ENCODE assay signal across 9 cellular contexts in the genomic region with DNA sequence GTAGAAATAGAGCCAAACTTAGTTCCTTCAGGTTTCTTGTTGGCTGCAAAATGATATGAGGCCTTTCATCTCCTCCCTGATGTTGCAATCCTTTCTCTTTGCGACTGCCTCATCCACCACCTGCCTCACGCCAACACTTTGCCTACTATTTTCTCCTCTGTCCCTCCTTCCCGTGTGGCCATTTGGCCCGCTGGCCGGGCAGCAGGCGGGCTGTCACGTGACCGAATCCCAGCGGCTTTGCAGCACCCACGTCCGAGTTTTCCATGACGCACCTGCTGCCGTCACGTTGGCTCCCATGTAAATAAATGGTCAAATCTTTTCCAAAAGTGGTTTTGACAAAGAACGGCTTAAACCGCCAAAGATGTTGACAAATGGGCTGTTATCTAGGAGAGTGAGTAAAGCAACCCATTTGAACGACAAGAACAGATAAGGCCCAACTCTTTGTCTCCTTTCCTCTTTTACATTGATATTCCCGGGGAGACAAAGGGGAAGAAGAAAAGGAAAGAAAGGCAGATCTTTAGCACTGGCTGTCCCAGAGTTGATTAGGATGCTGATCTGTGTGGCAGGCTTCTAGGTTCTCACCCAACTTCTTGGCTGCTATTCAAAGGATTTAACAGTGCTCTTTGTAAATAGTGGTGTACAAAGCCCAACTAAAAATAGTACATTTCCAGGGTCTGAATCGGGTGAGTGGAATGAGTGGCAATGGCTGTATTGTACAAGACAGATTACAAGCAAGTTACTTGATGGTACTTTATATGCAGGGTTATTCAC.
A peak's percentile ranks its signal among the peaks of the same experiment; 100 is the strongest.
DNase-seq lines count a peak whose midpoint lies in the region; ATAC-seq, FAIRE-seq and TF ChIP-seq lines count a peak whose summit lies in the region.
"Had no signal": no experiment of that assay in that cellular context is flagged by ENCODE, and none has a peak within 500 bp of the region (broad histone marks: within the 10 kb centered on the region; RNA-seq: fewer than 3 reads in every experiment).

No MANE protein-coding gene starts in this region.

- TF ChIP-seq POLR2A in HepG2 (IDR thresholded peaks at IDR 0.05; ENCODE audit: insufficient read depth in 1 of 2, low read depth in 2 of 2, low read length in 2 of 2), result no peak

- H3K4me1 ChIP-seq in astrocyte (ENCODE audit: insufficient read depth, low read length) (peaks cover 7% of the 10 kb centered on the region), HepG2 (ENCODE audit: insufficient read depth, low read length) (peaks cover 12% of the 10 kb centered on the region)

- H3K4me2 ChIP-seq in astrocyte (ENCODE audit: low read length), result peak overlapping the region; percentile 59
- H3K4me2 ChIP-seq in HepG2 (ENCODE audit: low read depth, low read length), result peak overlapping the region; percentile 66

- H3K36me3 ChIP-seq in astrocyte (ENCODE audit: insufficient read depth, low read length), result no peaks in the 10 kb centered on the region
- no peaks in the 10 kb centered on the region for H3K36me3 ChIP-seq in HepG2 (replicated peaks in 1 of 2; ENCODE audit: control insufficient read depth in 1 of 2, insufficient read depth in 2 of 2, low read length in 2 of 2)

- CTCF ChIA-PET in HepG2 (lab: Yijun Ruan, JAX; ENCODE audit: low intra/inter-chr PET ratio, low total read pairs), result no interaction called here

- in situ Hi-C loops in HepG2 (cut with HindIII; ENCODE audit: extremely low pct_ligation_motif_present, low pct_unique_long_range_greater_than_20kb), result no loop called here

- peak overlapping the region; percentile 64 for H2AFZ ChIP-seq in astrocyte (ENCODE audit: low read depth, low read length)
- H2AFZ ChIP-seq in HepG2 (ENCODE audit: low read length), result peak overlapping the region; percentile 31

- H3K27me3 ChIP-seq in astrocyte (ENCODE audit: insufficient read depth, low read length) (no peaks in the 10 kb centered on the region), HepG2 (ENCODE audit: control insufficient read depth in 1 of 2, insufficient read depth in 2 of 2, low read length in 2 of 2) (peaks cover 0 to 2% of the 10 kb centered on the region in 2 experiments; a peak in 1 of 5 replicates)

- no TSS peak for BruUV-seq in HepG2 (replicated peaks; lab: Mats Ljungman, UMichigan)

- H3K27ac Mint-ChIP-seq in astrocyte (ENCODE audit: unreplicated experiment), result no peak overlapping the region
- peak overlapping the region; percentile 83 for H3K27ac Mint-ChIP-seq in type B pancreatic cell
- H3K27ac Mint-ChIP-seq: natural killer cell had no signal

- no peaks in the 10 kb centered on the region for H4K20me1 ChIP-seq in astrocyte (ENCODE audit: insufficient read depth, low read length)
- H4K20me1 ChIP-seq in HepG2 (ENCODE audit: insufficient read depth, low read length), result no peaks in the 10 kb centered on the region

- H3K79me2 ChIP-seq in astrocyte (ENCODE audit: insufficient read depth, low read length) (no peaks in the 10 kb centered on the region), HepG2 (ENCODE audit: insufficient read depth, low read length) (no peaks in the 10 kb centered on the region)

- intact Hi-C loops in HepG2 (cut with micrococcal nuclease; ENCODE audit: unreplicated experiment), result loop anchor here (5.0 kb wide), 1 partner anchor 63 kb away; no protein-coding TSS in a partner anchor

- H3K4me1 Mint-ChIP-seq in astrocyte (ENCODE audit: low read depth, unreplicated experiment) (peaks cover 24% of the 10 kb centered on the region), type B pancreatic cell (ENCODE audit: unreplicated experiment) (peaks cover 18% of the 10 kb centered on the region)

- H3K9me3 ChIP-seq in astrocyte (ENCODE audit: insufficient read depth, low read depth, low read length) (no peaks in the 10 kb centered on the region), HepG2 (ENCODE audit: low read length) (no peaks in the 10 kb centered on the region)

- no peak for TF ChIP-seq CTCF in astrocyte (IDR thresholded peaks at IDR 0.05; ENCODE audit: insufficient read depth, low read depth, low read length)
- no peak for TF ChIP-seq CTCF in HepG2 (CRISPR knock-in tag; IDR thresholded peaks at IDR 0.05)
- no peak for TF ChIP-seq CTCF in type B pancreatic cell (conservative IDR thresholded peaks at IDR 0.05)

- H3K36me3 Mint-ChIP-seq in astrocyte (ENCODE audit: low read depth, unreplicated experiment) (no peaks in the 10 kb centered on the region), type B pancreatic cell (no peaks in the 10 kb centered on the region)

- H3K27ac ChIP-seq in astrocyte (ENCODE audit: low read depth, low read length), result peak overlapping the region; percentile 39
- no peak overlapping the region for H3K27ac ChIP-seq in HepG2 (ENCODE audit: extremely low read length, insufficient read depth, low read length)

- FAIRE-seq in astrocyte (lab: Jason Lieb, UNC) (no peak), HepG2 (lab: Jason Lieb, UNC) (no peak)

- H3K27me3 Mint-ChIP-seq in astrocyte (ENCODE audit: low read depth, unreplicated experiment) (no peaks in the 10 kb centered on the region), type B pancreatic cell (no peaks in the 10 kb centered on the region)

- H3K4me3 ChIP-seq in astrocyte (ENCODE audit: insufficient read depth, low read depth, low read length), result no peak overlapping the region
- peak overlapping the region in 2 of 3 experiments; percentile 13 to 19; a peak in 3 of 6 replicates for H3K4me3 ChIP-seq in HepG2 (replicated peaks in 1 of 3; ENCODE audit: insufficient read depth in 1 of 3, low read depth in 2 of 3, low read length in 3 of 3)

- H3K9ac ChIP-seq in astrocyte (ENCODE audit: low read length), result peak overlapping the region; percentile 51
- H3K9ac ChIP-seq in HepG2 (ENCODE audit: insufficient read depth, low read depth, low read length), result no peak overlapping the region

- H3K9me3 Mint-ChIP-seq in astrocyte (ENCODE audit: unreplicated experiment) (peaks cover 5% of the 10 kb centered on the region), type B pancreatic cell (peaks cover 10% of the 10 kb centered on the region)
- H3K9me3 Mint-ChIP-seq: natural killer cell had no signal

- peak; percentile 72 to 80 for DNase-seq in NCI-H2081 (lab: John Stamatoyannopoulos, UW)
- DNase-seq in NCI-H2081 treated with DMSO at 0.1 percent for 48 hours (lab: John Stamatoyannopoulos, UW), result no peak
- peak; percentile 96 for DNase-seq in astrocyte (ENCODE audit: low read depth)
- peak; percentile 15 for DNase-seq in HepG2 (ENCODE audit: low spot score)
- DNase-seq in type B pancreatic cell (ENCODE audit: extremely low spot score, unreplicated experiment), result no peak
- DNase-seq in T1000 (lab: John Stamatoyannopoulos, UW), result no peak
- no peak for DNase-seq in stimulated activated CD8-positive, alpha-beta memory T cell treated with anti-CD3 and anti-CD28 coated beads, Interleukin-4, amount 100 ng/mL, for 48 hours
- DNase-seq in stimulated activated CD4-positive, alpha-beta T cell treated with anti-CD3 and anti-CD28 coated beads, Interleukin-2, amount 100 ng/mL, for 24 hours, result no peak
- DNase-seq: natural killer cell had no signal

- WGBS in HepG2 (ENCODE audit: low lambda C conversion rate), result under 1% methylated on average over 19 of the region's 19 CpGs

- TF ChIP-seq EP300 in HepG2 (IDR thresholded peaks at IDR 0.05; ENCODE audit: low read depth in 2 of 2, low read length in 2 of 2) (no peak), HepG2 (CRISPR knock-in tag; IDR thresholded peaks at IDR 0.05; ENCODE audit: borderline replicate concordance) (no peak)

- H3K4me3 Mint-ChIP-seq in astrocyte (ENCODE audit: unreplicated experiment) (no peak overlapping the region), type B pancreatic cell (peak overlapping the region; percentile 74)
- H3K4me3 Mint-ChIP-seq: natural killer cell had no signal

- POLR2A ChIA-PET in HepG2 (lab: Yijun Ruan, JAX), result no interaction called here

- peak; percentile 49; the same call in 2 of the 3 replicates for ATAC-seq in HepG2
- ATAC-seq: natural killer cell had no signal

- TF ChIP-seq RAD21 in HepG2 (CRISPR knock-in tag; IDR thresholded peaks at IDR 0.05), result no peak

TF ChIP-seq in HepG2, 621 proteins besides CTCF, POLR2A, EP300 and RAD21 (continues in another document):
- TF ChIP-seq ZNF251 (CRISPR knock-in tag; IDR thresholded peaks at IDR 0.05) (no peak), RNF2 (conservative IDR thresholded peaks at IDR 0.05; ENCODE audit: low read depth) (no peak), ZNF546 (CRISPR knock-in tag; conservative IDR thresholded peaks at IDR 0.05) (no peak), NR2F6 (IDR thresholded peaks at IDR 0.05) (no peak), NR2F6 (CRISPR knock-in tag; IDR thresholded peaks at IDR 0.05) (no peak), HHEX (CRISPR knock-in tag; IDR thresholded peaks at IDR 0.05) (no peak), ZNF790 (CRISPR knock-in tag; IDR thresholded peaks at IDR 0.05; ENCODE audit: borderline replicate concordance) (no peak), ZSCAN12 (CRISPR knock-in tag; IDR thresholded peaks at IDR 0.05) (no peak), ZNF333 (CRISPR knock-in tag; IDR thresholded peaks at IDR 0.05; ENCODE audit: borderline replicate concordance) (no peak), HOXA3 (CRISPR knock-in tag; IDR thresholded peaks at IDR 0.05) (peak; percentile 26; the same call in 1 of the 2 replicates), ZNF749 (CRISPR knock-in tag; IDR thresholded peaks at IDR 0.05; ENCODE audit: borderline replicate concordance) (no peak), ZNF772 (CRISPR knock-in tag; IDR thresholded peaks at IDR 0.05) (no peak), ZKSCAN5 (CRISPR knock-in tag; IDR thresholded peaks at IDR 0.05) (no peak), FOXM1 (CRISPR knock-in tag; IDR thresholded peaks at IDR 0.05) (no peak)
- TF ChIP-seq, protein P1, sequence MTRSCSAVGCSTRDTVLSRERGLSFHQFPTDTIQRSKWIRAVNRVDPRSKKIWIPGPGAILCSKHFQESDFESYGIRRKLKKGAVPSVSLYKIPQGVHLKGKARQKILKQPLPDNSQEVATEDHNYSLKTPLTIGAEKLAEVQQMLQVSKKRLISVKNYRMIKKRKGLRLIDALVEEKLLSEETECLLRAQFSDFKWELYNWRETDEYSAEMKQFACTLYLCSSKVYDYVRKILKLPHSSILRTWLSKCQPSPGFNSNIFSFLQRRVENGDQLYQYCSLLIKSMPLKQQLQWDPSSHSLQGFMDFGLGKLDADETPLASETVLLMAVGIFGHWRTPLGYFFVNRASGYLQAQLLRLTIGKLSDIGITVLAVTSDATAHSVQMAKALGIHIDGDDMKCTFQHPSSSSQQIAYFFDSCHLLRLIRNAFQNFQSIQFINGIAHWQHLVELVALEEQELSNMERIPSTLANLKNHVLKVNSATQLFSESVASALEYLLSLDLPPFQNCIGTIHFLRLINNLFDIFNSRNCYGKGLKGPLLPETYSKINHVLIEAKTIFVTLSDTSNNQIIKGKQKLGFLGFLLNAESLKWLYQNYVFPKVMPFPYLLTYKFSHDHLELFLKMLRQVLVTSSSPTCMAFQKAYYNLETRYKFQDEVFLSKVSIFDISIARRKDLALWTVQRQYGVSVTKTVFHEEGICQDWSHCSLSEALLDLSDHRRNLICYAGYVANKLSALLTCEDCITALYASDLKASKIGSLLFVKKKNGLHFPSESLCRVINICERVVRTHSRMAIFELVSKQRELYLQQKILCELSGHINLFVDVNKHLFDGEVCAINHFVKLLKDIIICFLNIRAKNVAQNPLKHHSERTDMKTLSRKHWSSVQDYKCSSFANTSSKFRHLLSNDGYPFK (CRISPR knock-in tag; IDR thresholded peaks at IDR 0.05; ENCODE audit: borderline replicate concordance), result no peak

Comparison
In these comparisons a context has a peak if more than half of its experiments do, and no peak if none do; other contexts are left out.
1. DNase-seq: peak in NCI-H2081 (2 of 2), astrocyte (single experiment) and HepG2 (single experiment); none in NCI-H2081 treated with DMSO at 0.1 percent for 48 hours (single experiment), type B pancreatic cell (single experiment), T1000 (single experiment), stimulated activated CD8-positive, alpha-beta memory T cell treated with anti-CD3 and anti-CD28 coated beads, Interleukin-4, amount 100 ng/mL, for 48 hours (single experiment) and stimulated activated CD4-positive, alpha-beta T cell treated with anti-CD3 and anti-CD28 coated beads, Interleukin-2, amount 100 ng/mL, for 24 hours (0 of 2).